In the genomic region with DNA sequence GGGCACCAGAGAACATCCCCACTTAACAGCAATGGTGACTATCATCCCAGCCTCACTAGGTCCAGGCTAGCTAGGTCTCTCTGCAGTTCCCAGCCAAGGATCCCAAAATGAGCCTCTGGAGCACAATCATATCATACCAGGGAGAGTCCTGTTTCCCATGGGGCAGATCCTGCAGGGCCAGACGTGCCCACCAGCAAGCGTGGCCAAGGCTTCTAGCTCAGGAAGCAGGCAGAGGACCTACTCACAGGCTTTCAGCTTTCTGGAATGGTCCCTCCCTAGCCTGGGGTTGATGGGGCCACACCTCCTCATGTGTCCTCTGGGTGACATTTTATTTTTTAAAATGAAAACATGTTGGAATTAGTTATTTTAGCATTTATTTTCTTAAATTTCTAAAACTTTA, we compare ENCODE assay signal across 22 cellular contexts. TPM values are rescaled to one million over a fixed set of nuclear protein-coding genes. Genes with fewer than 3 reads are reported as not detected.
A peak's percentile ranks its signal among the peaks of the same experiment; 100 is the strongest.
DNase-seq lines count a peak whose midpoint lies in the region; ATAC-seq, FAIRE-seq and TF ChIP-seq lines count a peak whose summit lies in the region.
"Had no signal": no experiment of that assay in that cellular context is flagged by ENCODE, and none has a peak within 500 bp of the region (broad histone marks: within the 10 kb centered on the region; RNA-seq: fewer than 3 reads in every experiment).

No MANE protein-coding gene starts in this region.

- no peak for TF ChIP-seq EP300 in suprapubic skin (IDR thresholded peaks at IDR 0.05)

- TF ChIP-seq CTCF in CD14-positive monocyte (IDR thresholded peaks at IDR 0.05) (no peak), suprapubic skin (IDR thresholded peaks at IDR 0.05) (no peak)

- FAIRE-seq in GM19239 (lab: Jason Lieb, UNC): no peak
- FAIRE-seq: GM12878, H54 had no signal

- DNase-seq in activated naive CD4-positive, alpha-beta T cell treated with anti-CD3 and anti-CD28 coated beads for 36 hours: peak; percentile 1
- DNase-seq in activated naive CD4-positive, alpha-beta T cell (lab: John Stamatoyannopoulos, UW): no peak
- DNase-seq in CD14-positive monocyte (ENCODE audit: low spot score) (peak; percentile 3), islet precursor cell (peak; percentile 24), suprapubic skin (ENCODE audit: low spot score in 2 of 2) (peak; percentile 15 to 32), GM19239 (ENCODE audit: insufficient read length, low spot score) (no peak), NCI-H524 (lab: John Stamatoyannopoulos, UW) (no peak)
- DNase-seq: 8988T; CD4-positive, CD25-positive, alpha-beta regulatory T cell; CD8-positive, alpha-beta memory T cell; COR-L47; DMS 273 treated with DMSO at 0.1 percent for 48 hours; DMS53; DND-41; EL; HCEC 1CT had no signal

- H3K4me3 Mint-ChIP-seq in activated naive CD4-positive, alpha-beta T cell treated with anti-CD3 and anti-CD28 coated beads for 36 hours: no peak overlapping the region
- no peak overlapping the region for H3K4me3 Mint-ChIP-seq in CD14-positive monocyte
- H3K4me3 Mint-ChIP-seq: CD4-positive, CD25-positive, alpha-beta regulatory T cell; CD8-positive, alpha-beta memory T cell; GM23338 had no signal

- H3K27me3 Mint-ChIP-seq in activated naive CD4-positive, alpha-beta T cell treated with anti-CD3 and anti-CD28 coated beads for 36 hours (ENCODE audit: low read depth): peaks cover 4% of the 10 kb centered on the region
- H3K27me3 Mint-ChIP-seq in CD14-positive monocyte (ENCODE audit: low read depth in 3 of 3): peaks cover 13 to 23% (median 23%) of the 10 kb centered on the region in 3 donors

- no peak overlapping the region for H3K4me3 ChIP-seq in suprapubic skin
- H3K4me3 ChIP-seq: BLaER1, GM12878, GM23338 had no signal

- ATAC-seq in GM21576 (IDR thresholded peaks at IDR 0.05; ENCODE audit: unreplicated experiment): no peak
- ATAC-seq: GM12878, GM23338 had no signal

- H3K36me3 Mint-ChIP-seq in activated naive CD4-positive, alpha-beta T cell treated with anti-CD3 and anti-CD28 coated beads for 36 hours (ENCODE audit: low read depth): no peaks in the 10 kb centered on the region
- no peaks in the 10 kb centered on the region for H3K36me3 Mint-ChIP-seq in CD14-positive monocyte
- H3K36me3 Mint-ChIP-seq: CD4-positive, CD25-positive, alpha-beta regulatory T cell; CD8-positive, alpha-beta memory T cell had no signal

- H3K27me3 ChIP-seq in suprapubic skin: no peaks in the 10 kb centered on the region
- H3K27me3 ChIP-seq: BLaER1 had no signal

- no peaks in the 10 kb centered on the region for H3K4me1 ChIP-seq in suprapubic skin

- no peaks in the 10 kb centered on the region for H3K9me3 ChIP-seq in suprapubic skin

- WGBS in suprapubic skin: no CpG with 5 or more reads among the region's 2 CpGs

- CTCF ChIA-PET in activated naive CD4-positive, alpha-beta T cell treated with anti-CD3 and anti-CD28 coated beads for 36 hours (lab: Charles Lee): no interaction called here

- no peak overlapping the region for H3K27ac Mint-ChIP-seq in activated naive CD4-positive, alpha-beta T cell treated with anti-CD3 and anti-CD28 coated beads for 36 hours
- H3K27ac Mint-ChIP-seq in CD14-positive monocyte: no peak overlapping the region
- H3K27ac Mint-ChIP-seq: CD4-positive, CD25-positive, alpha-beta regulatory T cell; CD8-positive, alpha-beta memory T cell; GM23338 had no signal

- no peaks in the 10 kb centered on the region for H3K36me3 ChIP-seq in suprapubic skin
- H3K36me3 ChIP-seq: BLaER1 had no signal

- TF ChIP-seq POLR2A in suprapubic skin (IDR thresholded peaks at IDR 0.05): no peak

- H3K27ac ChIP-seq in suprapubic skin: no peak overlapping the region
- H3K27ac ChIP-seq: BLaER1, HL-60 had no signal

- H3K4me1 Mint-ChIP-seq in activated naive CD4-positive, alpha-beta T cell treated with anti-CD3 and anti-CD28 coated beads for 36 hours (ENCODE audit: low read depth): no peaks in the 10 kb centered on the region
- H3K4me1 Mint-ChIP-seq in CD14-positive monocyte: no peaks in the 10 kb centered on the region
- H3K4me1 Mint-ChIP-seq: CD4-positive, CD25-positive, alpha-beta regulatory T cell; CD8-positive, alpha-beta memory T cell; GM23338 had no signal

- H3K9me3 Mint-ChIP-seq in activated naive CD4-positive, alpha-beta T cell treated with anti-CD3 and anti-CD28 coated beads for 36 hours: peaks cover 1% of the 10 kb centered on the region
- peaks cover 2 to 24% (median 15%) of the 10 kb centered on the region in 7 donors for H3K9me3 Mint-ChIP-seq in CD14-positive monocyte

- intact Hi-C loops in activated naive CD4-positive, alpha-beta T cell treated with anti-CD3 and anti-CD28 coated beads for 36 hours (cut with micrococcal nuclease): no loop called here
- intact Hi-C loops in CD14-positive monocyte (cut with micrococcal nuclease): no loop called here

RNA-seq across cellular contexts. Expression of gene PITX1, which starts 45.7 kb away (rescaled TPM):
- total RNA-seq in activated naive CD4-positive, alpha-beta T cell treated with anti-CD3 and anti-CD28 coated beads for 36 hours: under 1 TPM in 1 of 2 experiments, not detected in 1; 0.25 TPM
- polyA plus RNA-seq in CD14-positive monocyte: not detected
- total RNA-seq in suprapubic skin: 1 to 10 TPM in 3 of 4 donors, under 1 TPM in 1; 0.64 to 2.4 (median 1.4) TPM
- total RNA-seq: CD4-positive, CD25-positive, alpha-beta regulatory T cell; CD8-positive, alpha-beta memory T cell; GM23338 had no signal
- polyA plus RNA-seq: CD4-positive, CD25-positive, alpha-beta regulatory T cell; CD8-positive, alpha-beta memory T cell; GM23338 had no signal

Comparison
In these comparisons a context has a peak if more than half of its experiments do, and no peak if none do; other contexts are left out.
1. DNase-seq: peak in activated naive CD4-positive, alpha-beta T cell treated with anti-CD3 and anti-CD28 coated beads for 36 hours (single experiment), CD14-positive monocyte (single experiment), islet precursor cell (single experiment) and suprapubic skin (2 of 2); none in activated naive CD4-positive, alpha-beta T cell (0 of 4), GM19239 (single experiment) and NCI-H524 (0 of 2).